Comparison of ENCODE assay signal across 11 cellular contexts in the genomic region with DNA sequence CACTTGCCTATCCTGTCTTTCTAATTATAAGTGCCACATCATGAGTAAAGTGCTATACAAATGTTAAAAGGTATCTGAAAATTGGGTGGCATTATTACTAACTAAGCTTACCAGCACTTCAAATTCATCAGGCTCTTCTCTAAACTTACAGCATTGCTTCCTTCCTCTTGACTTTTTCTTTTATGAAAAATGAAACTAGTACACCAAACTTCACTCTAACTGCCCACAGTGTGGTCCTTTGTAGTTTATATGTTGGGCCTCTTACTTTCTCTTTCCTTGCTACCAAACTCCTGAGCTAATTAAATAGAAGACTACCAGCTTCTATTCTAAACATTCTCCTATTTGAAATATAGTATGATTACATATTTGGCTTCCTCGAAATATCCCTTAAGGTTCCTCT.
DNase-seq lines count a peak whose midpoint lies in the region; ATAC-seq lines count a peak whose summit lies in the region.
"Had no signal": no experiment of that assay in that cellular context is flagged by ENCODE, and none has a peak within 500 bp of the region (broad histone marks: within the 10 kb centered on the region; RNA-seq: fewer than 3 reads in every experiment).

No MANE protein-coding gene starts in this region.

- H2AK5ac ChIP-seq in mesendoderm (ENCODE audit: low read length) = no peak overlapping the region

- no peaks in the 10 kb centered on the region for H3K9me3 ChIP-seq in CD4-positive, alpha-beta memory T cell (ENCODE audit: control insufficient read depth in 1 of 2, low read length in 2 of 2)
- H3K9me3 ChIP-seq in muscle layer of colon (ENCODE audit: low read length) = no peaks in the 10 kb centered on the region

- H3K4me3 ChIP-seq in CD4-positive, alpha-beta memory T cell (ENCODE audit: low read length in 2 of 2) = no peak overlapping the region
- H3K4me3 ChIP-seq in muscle layer of colon (ENCODE audit: low read depth in 1 of 2, low read length in 2 of 2) (no peak overlapping the region), mesendoderm (ENCODE audit: low read length) (no peak overlapping the region)

- H3K36me3 Mint-ChIP-seq in CD4-positive, alpha-beta memory T cell = peaks cover 34 to 37% of the 10 kb centered on the region in 2 donors
- H3K36me3 Mint-ChIP-seq in T-helper 2 cell treated with Interferon-gamma antibody and Interleukin-4, amounts not matched to agents 5 μg/mL and 100 μg/mL, for 36 hours (ENCODE audit: low read depth) = peaks cover 41% of the 10 kb centered on the region

- no peak overlapping the region for H4K5ac ChIP-seq in mesendoderm (ENCODE audit: low read length)

- H3K18ac ChIP-seq in mesendoderm (ENCODE audit: low read length) = no peak overlapping the region

- H3K56ac ChIP-seq in mesendoderm (ENCODE audit: low read length) = no peak overlapping the region

- peaks cover 21% of the 10 kb centered on the region for H3K4me1 ChIP-seq in CD4-positive, alpha-beta memory T cell (ENCODE audit: insufficient read depth, low read length)
- H3K4me1 ChIP-seq in muscle layer of colon (ENCODE audit: insufficient read depth, low read length) (peaks cover 14% of the 10 kb centered on the region), mesendoderm (ENCODE audit: control insufficient read depth, low read depth, low read length) (peaks cover 2% of the 10 kb centered on the region)

- ATAC-seq in GM21515 (IDR thresholded peaks at IDR 0.05; ENCODE audit: unreplicated experiment) = peak; percentile 69
- no peak for ATAC-seq in GM21723 (IDR thresholded peaks at IDR 0.05; ENCODE audit: unreplicated experiment)
- no peak for ATAC-seq in GM19463 (IDR thresholded peaks at IDR 0.05; ENCODE audit: unreplicated experiment)

- H3K36me3 ChIP-seq in CD4-positive, alpha-beta memory T cell (ENCODE audit: insufficient read depth, low read length) = no peaks in the 10 kb centered on the region
- H3K36me3 ChIP-seq in muscle layer of colon (ENCODE audit: insufficient read depth, low read length) = peaks cover 8% of the 10 kb centered on the region
- no peaks in the 10 kb centered on the region for H3K36me3 ChIP-seq in mesendoderm (ENCODE audit: control insufficient read depth, insufficient read depth, low read length)

- POLR2A ChIA-PET in CD4-positive, alpha-beta memory T cell (lab: Charles Lee; ENCODE audit: partially characterized antibody) = no interaction called here

- H3K27me3 Mint-ChIP-seq in CD4-positive, alpha-beta memory T cell = no peaks in the 10 kb centered on the region
- H3K27me3 Mint-ChIP-seq in T-helper 2 cell treated with Interferon-gamma antibody and Interleukin-4, amounts not matched to agents 5 μg/mL and 100 μg/mL, for 36 hours (ENCODE audit: low read depth) = no peaks in the 10 kb centered on the region
- H3K27me3 Mint-ChIP-seq: progenitor cell of endocrine pancreas had no signal

- H2BK120ac ChIP-seq in mesendoderm (ENCODE audit: low read depth, low read length) = no peak overlapping the region

- no peaks in the 10 kb centered on the region for H3K79me2 ChIP-seq in mesendoderm (ENCODE audit: control insufficient read depth, insufficient read depth, low read length)

- H3K4me2 ChIP-seq in mesendoderm (ENCODE audit: low read length) = no peak overlapping the region

- H3K27me3 ChIP-seq in CD4-positive, alpha-beta memory T cell (ENCODE audit: insufficient read depth, low read length) = no peaks in the 10 kb centered on the region
- H3K27me3 ChIP-seq in muscle layer of colon (ENCODE audit: control insufficient read depth in 1 of 2, insufficient read depth in 2 of 2, low read length in 2 of 2) (no peaks in the 10 kb centered on the region), mesendoderm (ENCODE audit: insufficient read depth, low read length, poor library complexity) (no peaks in the 10 kb centered on the region)

- H3K27ac Mint-ChIP-seq in CD4-positive, alpha-beta memory T cell = peak overlapping the region; percentile 22 to 87 (median 73)
- H3K27ac Mint-ChIP-seq in T-helper 2 cell treated with Interferon-gamma antibody and Interleukin-4, amounts not matched to agents 5 μg/mL and 100 μg/mL, for 36 hours = peak overlapping the region; percentile 69
- H3K27ac Mint-ChIP-seq: progenitor cell of endocrine pancreas had no signal

- no peak overlapping the region for H3K9ac ChIP-seq in muscle layer of colon (ENCODE audit: low read length)
- H3K9ac ChIP-seq in mesendoderm (ENCODE audit: low read length) = no peak overlapping the region

- DNase-seq in CD4-positive, alpha-beta memory T cell = peak in 2 of 5 donors; percentile 5 to 14
- DNase-seq in T-helper 2 cell treated with Interferon-gamma antibody and Interleukin-4, amounts not matched to agents 5 μg/mL and 100 μg/mL, for 36 hours (ENCODE audit: low spot score) = no peak
- DNase-seq in C1 segment of cervical spinal cord (lab: John Stamatoyannopoulos, UW) (no peak), mesendoderm (no peak)
- DNase-seq: NCI-H524 treated with DMSO at 0.1 percent for 48 hours, substantia nigra had no signal

- peak overlapping the region in 7 of 8 donors; percentile 8 to 60 (median 39) for H3K4me3 Mint-ChIP-seq in CD4-positive, alpha-beta memory T cell
- peak overlapping the region; percentile 58 for H3K4me3 Mint-ChIP-seq in T-helper 2 cell treated with Interferon-gamma antibody and Interleukin-4, amounts not matched to agents 5 μg/mL and 100 μg/mL, for 36 hours

- H2BK5ac ChIP-seq in mesendoderm (ENCODE audit: low read length) = no peak overlapping the region

- H3K23ac ChIP-seq in mesendoderm (ENCODE audit: low read length) = no peak overlapping the region

- H3K4me1 Mint-ChIP-seq in CD4-positive, alpha-beta memory T cell = peaks cover 17 to 38% (median 26%) of the 10 kb centered on the region in 4 donors
- peaks cover 40% of the 10 kb centered on the region for H3K4me1 Mint-ChIP-seq in T-helper 2 cell treated with Interferon-gamma antibody and Interleukin-4, amounts not matched to agents 5 μg/mL and 100 μg/mL, for 36 hours (ENCODE audit: low read depth)

- no peak overlapping the region for H4K8ac ChIP-seq in mesendoderm (ENCODE audit: low read depth, low read length)

- CTCF ChIA-PET in CD4-positive, alpha-beta memory T cell (lab: Charles Lee; ENCODE audit: partially characterized antibody) = interaction anchor here (1.2 to 1.6 kb wide), 2 partner anchors 19 to 42 kb away, joined by 3 to 6 read pairs; no protein-coding TSS in a partner anchor

- no peaks in the 10 kb centered on the region for H3K9me3 Mint-ChIP-seq in CD4-positive, alpha-beta memory T cell
- no peaks in the 10 kb centered on the region for H3K9me3 Mint-ChIP-seq in T-helper 2 cell treated with Interferon-gamma antibody and Interleukin-4, amounts not matched to agents 5 μg/mL and 100 μg/mL, for 36 hours

- no peak overlapping the region for H2BK15ac ChIP-seq in mesendoderm (replicated peaks; ENCODE audit: low read depth)

- H3K79me1 ChIP-seq in mesendoderm (ENCODE audit: low read length) = no peaks in the 10 kb centered on the region

- no CpG with 5 or more reads among the region's 1 CpG for WGBS in mesendoderm (ENCODE audit: extremely low coverage, insufficient coverage, low lambda C conversion rate)

- intact Hi-C loops in CD4-positive, alpha-beta memory T cell (cut with micrococcal nuclease) = no loop called here

- no peak overlapping the region for H3K27ac ChIP-seq in CD4-positive, alpha-beta memory T cell (ENCODE audit: low read depth, low read length)
- H3K27ac ChIP-seq in muscle layer of colon (ENCODE audit: low read depth, low read length) = peak overlapping the region; percentile 12
- H3K27ac ChIP-seq in mesendoderm (ENCODE audit: low read depth, low read length) = no peak overlapping the region

- H3K4ac ChIP-seq in mesendoderm (ENCODE audit: low read depth, low read length) = no peak overlapping the region
